Comparison of ENCODE assay signal across 32 cellular contexts in genomic region chr17:7721612-7722011, GRCh38. TPM values are rescaled to one million over a fixed set of nuclear protein-coding genes. Genes with fewer than 3 reads are reported as not detected.
"Had no signal": no experiment of that assay in that cellular context is flagged by ENCODE, and none has a peak within 500 bp of the region (broad histone marks: within the 10 kb centered on the region; RNA-seq: fewer than 3 reads in every experiment).

No MANE protein-coding gene starts in this region.

- H3K36me3 ChIP-seq: ascending aorta, cardiac muscle cell, MG63, Peyer's patch had no signal

- H3K9me3 Mint-ChIP-seq: activated CD4-positive, alpha-beta T cell treated with anti-CD3 and anti-CD28 coated beads, Interleukin-2, amount 10 ng/mL, durations not matched to agents 7 days and 5 days; activated naive CD4-positive, alpha-beta T cell treated with anti-CD3 and anti-CD28 coated beads, Interleukin-2, amount 50 U/mL, for 24 hours; activated naive CD8-positive, alpha-beta T cell treated with anti-CD3 and anti-CD28 coated beads, Interleukin-2, amount 10 ng/mL, durations not matched to agents 7 days and 5 days; activated T-cell treated with anti-CD3 and anti-CD28 coated beads, Interleukin-2, amount 50 U/mL, for 24 hours; activated T-helper 2 cell treated with anti-CD3 and anti-CD28 coated beads, Interferon-gamma antibody, Interleukin-2, Interleukin-4, amounts not matched to agents 10 μg/mL and 5 μg/mL and 100 μg/mL, durations not matched to agents 14 hours and 24 hours and 36 hours; central memory CD8-positive, alpha-beta T cell; T-helper 1 cell treated with Interleukin-12 subunit alpha and Interleukin-12 subunit beta and Interleukin-4 antibody, amounts not matched to agents 30 μg/mL and 1 μg/mL, for 36 hours; T-helper 2 cell treated with Interferon-gamma antibody and Interleukin-4, amounts not matched to agents 5 μg/mL and 100 μg/mL, for 36 hours had no signal

- H3K9me3 ChIP-seq: ascending aorta, MG63, Peyer's patch had no signal

- H3K4me3 Mint-ChIP-seq: activated CD4-positive, alpha-beta T cell treated with anti-CD3 and anti-CD28 coated beads for 36 hours; activated CD4-positive, alpha-beta T cell treated with anti-CD3 and anti-CD28 coated beads, Interleukin-2, amount 10 ng/mL, durations not matched to agents 7 days and 5 days; activated CD8-positive, alpha-beta T cell treated with anti-CD3 and anti-CD28 coated beads, Interleukin-2, amount 10 ng/mL, durations not matched to agents 7 days and 5 days; activated naive CD4-positive, alpha-beta T cell treated with anti-CD3 and anti-CD28 coated beads, Interleukin-2, amount 50 U/mL, for 24 hours; activated naive CD8-positive, alpha-beta T cell treated with anti-CD3 and anti-CD28 coated beads, Interleukin-2, amount 10 ng/mL, durations not matched to agents 7 days and 5 days; activated T-cell treated with anti-CD3 and anti-CD28 coated beads, Interleukin-2, amount 50 U/mL, for 24 hours; central memory CD8-positive, alpha-beta T cell; T-helper 1 cell treated with Interleukin-12 subunit alpha and Interleukin-12 subunit beta and Interleukin-4 antibody, amounts not matched to agents 30 μg/mL and 1 μg/mL, for 36 hours; T-helper 2 cell treated with Interferon-gamma antibody and Interleukin-4, amounts not matched to agents 5 μg/mL and 100 μg/mL, for 36 hours had no signal

- H3K27ac Mint-ChIP-seq: activated CD4-positive, alpha-beta T cell treated with anti-CD3 and anti-CD28 coated beads for 36 hours; activated CD4-positive, alpha-beta T cell treated with anti-CD3 and anti-CD28 coated beads, Interleukin-2, amount 10 ng/mL, durations not matched to agents 7 days and 5 days; activated CD8-positive, alpha-beta T cell treated with anti-CD3 and anti-CD28 coated beads, Interleukin-2, amount 10 ng/mL, durations not matched to agents 7 days and 5 days; activated naive CD4-positive, alpha-beta T cell treated with anti-CD3 and anti-CD28 coated beads, Interleukin-2, amount 50 U/mL, for 24 hours; activated naive CD8-positive, alpha-beta T cell treated with anti-CD3 and anti-CD28 coated beads, Interleukin-2, amount 10 ng/mL, durations not matched to agents 7 days and 5 days; activated T-cell treated with anti-CD3 and anti-CD28 coated beads, Interleukin-2, amount 50 U/mL, for 24 hours; activated T-helper 2 cell treated with anti-CD3 and anti-CD28 coated beads, Interferon-gamma antibody, Interleukin-2, Interleukin-4, amounts not matched to agents 10 μg/mL and 5 μg/mL and 100 μg/mL, durations not matched to agents 14 hours and 24 hours and 36 hours; T-helper 1 cell treated with Interleukin-12 subunit alpha and Interleukin-12 subunit beta and Interleukin-4 antibody, amounts not matched to agents 30 μg/mL and 1 μg/mL, for 36 hours; T-helper 2 cell treated with Interferon-gamma antibody and Interleukin-4, amounts not matched to agents 5 μg/mL and 100 μg/mL, for 36 hours had no signal

- DNase-seq: activated CD4-positive, alpha-beta T cell treated with anti-CD3 and anti-CD28 coated beads for 36 hours; activated CD4-positive, alpha-beta T cell treated with anti-CD3 and anti-CD28 coated beads, Interleukin-2, amount 10 ng/mL, durations not matched to agents 7 days and 5 days; activated CD4-positive, alpha-beta T cell treated with anti-CD3 and anti-CD28 coated beads, Interleukin-2, amount 50 U/mL, for 48 hours; activated CD8-positive, alpha-beta T cell treated with anti-CD3 and anti-CD28 coated beads, Interleukin-2, amount 10 ng/mL, durations not matched to agents 7 days and 5 days; activated gamma-delta T cell; activated naive CD4-positive, alpha-beta T cell treated with Interleukin-2 at 50 U/mL for 16 hours; activated naive CD8-positive, alpha-beta T cell treated with anti-CD3 and anti-CD28 coated beads, Interleukin-2, amount 10 ng/mL, durations not matched to agents 7 days and 5 days; activated T-cell treated with anti-CD3 and anti-CD28 coated beads, Interleukin-2, amount 50 U/mL, for 24 hours; amygdala; Karpas-422; MG63; NCI-H1092; NCI-H1436 treated with DMSO at 0.1 percent for 48 hours; NCI-H1694 treated with DMSO at 0.1 percent for 48 hours; NCI-H2029; NCI-H345; NCI-H524 treated with DMSO at 0.1 percent for 48 hours; NCI-H748 treated with DMSO at 0.1 percent for 48 hours; NK-92 treated with Interleukin-12 subunit alpha and Interleukin-12 subunit beta, amount 100 ng/mL, for 24 hours; PC-3; Peyer's patch; RPMI8226; SHP77 treated with DMSO at 0.1 percent for 48 hours had no signal

- H3K4me3 ChIP-seq: ascending aorta, cardiac muscle cell, MG63, Peyer's patch had no signal

- H3K36me3 Mint-ChIP-seq: activated naive CD4-positive, alpha-beta T cell treated with anti-CD3 and anti-CD28 coated beads, Interleukin-2, amount 50 U/mL, for 24 hours; activated naive CD8-positive, alpha-beta T cell treated with anti-CD3 and anti-CD28 coated beads, Interleukin-2, amount 10 ng/mL, durations not matched to agents 7 days and 5 days had no signal

- ATAC-seq: activated CD4-positive, alpha-beta T cell treated with anti-CD3 and anti-CD28 coated beads for 36 hours; activated CD4-positive, CD25-positive, alpha-beta regulatory T cell treated with anti-CD3 and anti-CD28 coated beads, Interleukin-2, amount 50 U/mL, for 24 hours; activated CD8-positive, alpha-beta T cell treated with anti-CD3 and anti-CD28 coated beads, Interleukin-2, amount 10 ng/mL, durations not matched to agents 7 days and 5 days; PC-3 had no signal

- H3K27ac ChIP-seq: ascending aorta, cardiac muscle cell, Peyer's patch had no signal

- H3K27me3 ChIP-seq: ascending aorta, cardiac muscle cell, Peyer's patch had no signal

RNA-seq across cellular contexts. Expression of gene DNAH2, which starts 4.1 kb away (rescaled TPM):
- total RNA-seq: activated CD4-positive, alpha-beta T cell treated with anti-CD3 and anti-CD28 coated beads for 36 hours; activated CD4-positive, alpha-beta T cell treated with anti-CD3 and anti-CD28 coated beads, Interleukin-2, amount 10 ng/mL, durations not matched to agents 7 days and 5 days; activated CD8-positive, alpha-beta T cell treated with anti-CD3 and anti-CD28 coated beads, Interleukin-2, amount 10 ng/mL, durations not matched to agents 7 days and 5 days; activated naive CD8-positive, alpha-beta T cell treated with anti-CD3 and anti-CD28 coated beads, Interleukin-2, amount 10 ng/mL, durations not matched to agents 7 days and 5 days; activated T-helper 2 cell treated with anti-CD3 and anti-CD28 coated beads, Interferon-gamma antibody, Interleukin-2, Interleukin-4, amounts not matched to agents 10 μg/mL and 5 μg/mL and 100 μg/mL, durations not matched to agents 14 hours and 24 hours and 36 hours; NCI-H460 had no signal

RNA-seq across cellular contexts. Expression of gene EFNB3, which starts 16.6 kb away (rescaled TPM):
- total RNA-seq: activated CD4-positive, alpha-beta T cell treated with anti-CD3 and anti-CD28 coated beads for 36 hours; activated CD4-positive, alpha-beta T cell treated with anti-CD3 and anti-CD28 coated beads, Interleukin-2, amount 10 ng/mL, durations not matched to agents 7 days and 5 days; activated CD8-positive, alpha-beta T cell treated with anti-CD3 and anti-CD28 coated beads, Interleukin-2, amount 10 ng/mL, durations not matched to agents 7 days and 5 days; activated naive CD8-positive, alpha-beta T cell treated with anti-CD3 and anti-CD28 coated beads, Interleukin-2, amount 10 ng/mL, durations not matched to agents 7 days and 5 days; activated T-helper 2 cell treated with anti-CD3 and anti-CD28 coated beads, Interferon-gamma antibody, Interleukin-2, Interleukin-4, amounts not matched to agents 10 μg/mL and 5 μg/mL and 100 μg/mL, durations not matched to agents 14 hours and 24 hours and 36 hours; ascending aorta had no signal
